ENCODE assay signal across 12 cellular contexts in the genomic region with DNA sequence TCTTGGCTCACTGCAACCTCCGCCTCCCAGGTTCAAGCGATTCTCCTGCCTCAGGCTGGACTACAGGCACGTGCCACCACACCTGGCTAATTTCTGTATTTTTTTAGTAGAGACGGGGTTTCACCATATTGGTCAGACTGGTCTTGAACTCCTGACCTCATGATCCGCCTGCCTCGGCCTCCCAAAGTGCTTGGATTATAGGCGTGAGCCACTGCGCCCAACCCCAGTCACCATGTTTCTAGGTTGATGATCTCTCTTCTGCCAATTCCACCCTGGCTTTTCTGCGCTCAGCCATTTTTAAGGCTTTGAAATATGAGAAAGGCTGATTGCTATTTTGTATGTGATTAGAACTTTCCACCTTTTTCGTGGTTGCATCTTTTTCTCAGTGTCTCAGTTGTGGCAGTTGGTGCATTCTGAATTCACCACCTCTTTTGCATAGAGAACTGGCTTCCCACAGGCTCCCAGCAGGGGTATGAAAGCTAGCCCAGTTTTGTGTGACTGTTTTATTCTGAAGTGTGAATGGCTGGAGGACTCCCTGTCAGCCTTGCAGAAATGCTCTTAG. TPM values are rescaled to one million over a fixed set of nuclear protein-coding genes. Genes with fewer than 3 reads are reported as not detected.
DNase-seq lines count a peak whose midpoint lies in the region; ATAC-seq and TF ChIP-seq lines count a peak whose summit lies in the region.
"Had no signal": no experiment of that assay in that cellular context is flagged by ENCODE, and none has a peak within 500 bp of the region (broad histone marks: within the 10 kb centered on the region; RNA-seq: fewer than 3 reads in every experiment).

No MANE protein-coding gene starts in this region.

- H2BK120ac ChIP-seq in mesenchymal stem cell (ENCODE audit: low read depth, low read length) = no peak overlapping the region

- H3K14ac ChIP-seq in mesenchymal stem cell (ENCODE audit: low read length in 2 of 2) = no peak overlapping the region

- DNase-seq in activated CD4-positive, alpha-beta T cell treated with anti-CD3 and anti-CD28 coated beads for 48 hours = peak; percentile 51
- no peak for DNase-seq in activated CD4-positive, alpha-beta T cell treated with anti-CD3 and anti-CD28 coated beads for 4 hours
- peak; percentile 44 for DNase-seq in germinal center (ENCODE audit: low spot score)
- no peak for DNase-seq in upper lobe of left lung
- no peak for DNase-seq in DMS79 (lab: John Stamatoyannopoulos, UW)
- DNase-seq in mesenchymal stem cell = no peak
- DNase-seq: NCI-H1930, retina had no signal

- H3K4ac ChIP-seq in mesenchymal stem cell (ENCODE audit: low read depth in 1 of 2, low read length in 2 of 2) = no peak overlapping the region

- TF ChIP-seq EP300 in upper lobe of left lung (IDR thresholded peaks at IDR 0.05) = no peak

- peaks cover 0 to 38% (median 0%) of the 10 kb centered on the region in 4 donors for H3K36me3 ChIP-seq in upper lobe of left lung
- no peaks in the 10 kb centered on the region for H3K36me3 ChIP-seq in mesenchymal stem cell (ENCODE audit: control insufficient read depth in 1 of 2, insufficient read depth in 2 of 2, low read depth in 1 of 2, low read length in 2 of 2)

- no peak overlapping the region for H3K4me2 ChIP-seq in mesenchymal stem cell (ENCODE audit: low read length, poor library complexity, severe bottlenecking)

- no peak overlapping the region for H2BK15ac ChIP-seq in mesenchymal stem cell (ENCODE audit: low read depth, poor library complexity, severe bottlenecking)

- H2BK5ac ChIP-seq in mesenchymal stem cell (ENCODE audit: low read depth, low read length, poor library complexity, severe bottlenecking) = no peak overlapping the region

- no peak overlapping the region for H3K23ac ChIP-seq in mesenchymal stem cell (ENCODE audit: low read length in 2 of 2)

- no peak for TF ChIP-seq POLR2A in upper lobe of left lung (IDR thresholded peaks at IDR 0.05)

- TF ChIP-seq CTCF in upper lobe of left lung (IDR thresholded peaks at IDR 0.05) = no peak

- no peak overlapping the region for H2BK12ac ChIP-seq in mesenchymal stem cell (ENCODE audit: low read length in 2 of 2)

- WGBS in upper lobe of left lung, 2 donors = 85 to 90% methylated on average over 10 of the region's 10 CpGs
- WGBS in mesenchymal stem cell = 79% methylated on average over 10 of the region's 10 CpGs

- ATAC-seq in GM21423 (IDR thresholded peaks at IDR 0.05; ENCODE audit: unreplicated experiment) (peak; percentile 68), HG03442 (IDR thresholded peaks at IDR 0.05; ENCODE audit: unreplicated experiment) (peak; percentile 79), upper lobe of left lung (ENCODE audit: low FRiP score in 2 of 2) (no peak)

- no peak overlapping the region for H2AFZ ChIP-seq in mesenchymal stem cell (ENCODE audit: low read depth, low read length)

- H4K91ac ChIP-seq in mesenchymal stem cell (ENCODE audit: low read length) = no peak overlapping the region

- H3K4me1 ChIP-seq in upper lobe of left lung = peaks cover 0 to 8% (median 0%) of the 10 kb centered on the region in 4 donors
- H3K4me1 ChIP-seq in mesenchymal stem cell (ENCODE audit: control insufficient read depth, insufficient read depth, low read depth, low read length) = no peaks in the 10 kb centered on the region

- H4K8ac ChIP-seq in mesenchymal stem cell (ENCODE audit: low read length) = no peak overlapping the region

- H3K9ac ChIP-seq in mesenchymal stem cell (ENCODE audit: low read length) = no peak overlapping the region

- no peaks in the 10 kb centered on the region for H3K27me3 ChIP-seq in upper lobe of left lung
- H3K27me3 ChIP-seq in mesenchymal stem cell (ENCODE audit: control insufficient read depth in 1 of 2, insufficient read depth in 1 of 2, low read length in 2 of 2) = peaks cover 0 to 46% of the 10 kb centered on the region in 2 experiments

- H3K9me3 ChIP-seq in upper lobe of left lung = no peaks in the 10 kb centered on the region
- peaks cover 4% of the 10 kb centered on the region for H3K9me3 ChIP-seq in mesenchymal stem cell (ENCODE audit: control insufficient read depth, low read length)

- H3K27ac ChIP-seq in upper lobe of left lung = no peak overlapping the region
- H3K27ac ChIP-seq in mesenchymal stem cell (ENCODE audit: low read length, poor library complexity, severe bottlenecking) = no peak overlapping the region
- H3K27ac ChIP-seq: HL-60 had no signal

- H3K18ac ChIP-seq in mesenchymal stem cell (ENCODE audit: low read depth in 1 of 2, low read length in 2 of 2) = no peak overlapping the region

- no peaks in the 10 kb centered on the region for H3K79me1 ChIP-seq in mesenchymal stem cell (replicated peaks; ENCODE audit: low read length, poor library complexity, severe bottlenecking)

- no peak overlapping the region for H2AK5ac ChIP-seq in mesenchymal stem cell (ENCODE audit: low read length, severe bottlenecking)

- no peak overlapping the region for H3K4me3 ChIP-seq in upper lobe of left lung
- H3K4me3 ChIP-seq in mesenchymal stem cell (ENCODE audit: insufficient read depth in 1 of 2, low read depth in 1 of 2, low read length in 2 of 2) = no peak overlapping the region

RNA-seq across cellular contexts. Expression of a gene that starts 15.5 kb away (rescaled TPM):
- total RNA-seq in upper lobe of left lung = 10 to 100 TPM in 1 of 6 donors, 1 to 10 TPM in 5; 7.3 to 11.9 (median 9.2) TPM
- polyA plus RNA-seq in mesenchymal stem cell (2013, experiment 1 of 2) = 0.99 TPM
- polyA plus RNA-seq in mesenchymal stem cell (2013, experiment 2 of 2) = 1.0 TPM
- polyA plus RNA-seq: AG04450 had no signal

Comparison
In these comparisons a context has a peak if more than half of its experiments do, and no peak if none do; other contexts are left out.
1. DNase-seq: peak in activated CD4-positive, alpha-beta T cell treated with anti-CD3 and anti-CD28 coated beads for 48 hours (single experiment) and germinal center (single experiment); none in activated CD4-positive, alpha-beta T cell treated with anti-CD3 and anti-CD28 coated beads for 4 hours (0 of 2), upper lobe of left lung (0 of 2), DMS79 (single experiment) and mesenchymal stem cell (single experiment).
2. ATAC-seq: peak in GM21423 (single experiment) and HG03442 (single experiment); none in upper lobe of left lung (0 of 2).